ENCODE assay signal across 8 cellular contexts in genomic region chr6:32971581-32972352, GRCh38. TPM values are rescaled to one million over a fixed set of nuclear protein-coding genes. Genes with fewer than 3 reads are reported as not detected.
A peak's percentile ranks its signal among the peaks of the same experiment; 100 is the strongest.
DNase-seq lines count a peak whose midpoint lies in the region; ATAC-seq lines count a peak whose summit lies in the region.

No MANE protein-coding gene starts in this region.

- peak; percentile 36 for ATAC-seq in GM21360 (IDR thresholded peaks at IDR 0.05; ENCODE audit: unreplicated experiment)

- DNase-seq in COR-L47 (lab: John Stamatoyannopoulos, UW) (peak; percentile 99), HT-29 (ENCODE audit: low spot score) (peak; percentile 99), lung microvascular endothelial cell (ENCODE audit: low read depth in 2 of 2) (peak; percentile 100)
- peak; percentile 99 for DNase-seq in NK-92 treated with Interleukin-12 subunit alpha and Interleukin-12 subunit beta, amount 100 ng/mL, for 24 hours (lab: John Stamatoyannopoulos, UW)
- peak; percentile 99 for DNase-seq in activated CD8-positive, alpha-beta memory T cell treated with anti-CD3 and anti-CD28 coated beads for 4 hours (ENCODE audit: low read depth in 2 of 2)
- DNase-seq in effector CD8-positive, alpha-beta T cell (lab: John Stamatoyannopoulos, UW): peak; percentile 100
- peak; percentile 99 for DNase-seq in stimulated activated CD4-positive, alpha-beta T cell treated with anti-CD3 and anti-CD28 coated beads, TNF-alpha, amount 100 ng/mL, for 4 hours (ENCODE audit: low read depth in 3 of 3)

RNA-seq across cellular contexts. Expression of gene BRD2, which starts 3.4 kb away (rescaled TPM):
- total RNA-seq in HT-29 (2014; rRNA removed; shearing (Covaris generic)): 144 and 147 TPM in 2 replicates
- total RNA-seq in lung microvascular endothelial cell: 34.0 and 49.8 TPM in 2 replicates

RNA-seq across cellular contexts. Expression of gene HLA-DMA, which starts 18.9 kb away (rescaled TPM):
- 8.5 and 9.0 TPM in 2 replicates for total RNA-seq in HT-29 (2014; rRNA removed; shearing (Covaris generic))
- 0.20 and 0.44 TPM in 2 replicates for total RNA-seq in lung microvascular endothelial cell

RNA-seq across cellular contexts. Expression of gene HLA-DMB, which starts 30.9 kb away (rescaled TPM):
- 2.1 and 3.3 TPM in 2 replicates for total RNA-seq in HT-29 (2014; rRNA removed; shearing (Covaris generic))
- total RNA-seq in lung microvascular endothelial cell: under 0.01 TPM in 1 of 2 replicates, not detected in the other

RNA-seq across cellular contexts. Expression of gene HLA-DOA, which starts 37.6 kb away (rescaled TPM):
- 0.03 and 0.23 TPM in 2 replicates for total RNA-seq in HT-29 (2014; rRNA removed; shearing (Covaris generic))
- total RNA-seq in lung microvascular endothelial cell: not detected in 2 replicates

Comparison
In these comparisons a context has a peak if more than half of its experiments do, and no peak if none do; other contexts are left out.
1. Peak in every context shown above with its lines: DNase-seq and ATAC-seq.